Comparison of ENCODE assay signal across 1 cellular context in genomic region chr7:129122751-129123516, GRCh38.
TF ChIP-seq lines count a peak whose summit lies in the region.

No MANE protein-coding gene starts in this region.

TF ChIP-seq in GM12878, 131 proteins besides CTCF, POLR2A, EP300 and RAD21 (continued from another document):
- no peak for TF ChIP-seq NKRF (conservative IDR thresholded peaks at IDR 0.05)
- TF ChIP-seq ASH2L (IDR thresholded peaks at IDR 0.05; ENCODE audit: borderline replicate concordance, low read depth): peak; percentile 67; the same call in 1 of the 2 replicates
- TF ChIP-seq STAT1 (conservative IDR thresholded peaks at IDR 0.05): no peak
- no peak for TF ChIP-seq SIN3A (IDR thresholded peaks at IDR 0.05; ENCODE audit: low read depth, low read length)
- peak in 1 of 2 experiments; percentile 67; a peak in 1 of 4 replicates for TF ChIP-seq ETV6 (conservative IDR thresholded peaks at IDR 0.05 in 1 of 2, IDR thresholded peaks at IDR 0.05 in 1 of 2; ENCODE audit: borderline replicate concordance in 1 of 2, low read depth in 1 of 2)
